In the genomic region with DNA sequence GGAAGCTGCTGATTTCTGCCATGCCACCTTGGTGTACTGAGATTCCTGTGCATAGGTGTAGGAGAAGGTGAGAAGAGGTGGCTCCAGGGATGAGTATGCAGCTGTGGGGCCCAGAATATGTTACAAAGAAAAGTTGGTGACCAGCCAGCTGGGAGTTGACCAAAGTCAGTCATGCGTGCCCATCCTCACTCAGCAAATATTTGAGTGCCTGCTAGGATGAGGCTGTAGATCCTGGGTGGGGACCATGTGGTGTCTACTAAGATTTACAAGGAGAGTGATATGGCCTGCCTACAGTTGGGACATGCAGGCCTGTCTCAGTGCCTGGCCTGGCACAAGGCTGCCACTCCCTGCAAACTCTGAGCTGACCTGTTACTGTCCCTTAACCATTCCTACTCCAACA, we compare ENCODE assay signal across 9 cellular contexts. TPM values are rescaled to one million over a fixed set of nuclear protein-coding genes. Genes with fewer than 3 reads are reported as not detected.
DNase-seq lines count a peak whose midpoint lies in the region; ATAC-seq, FAIRE-seq and TF ChIP-seq lines count a peak whose summit lies in the region.
"Had no signal": no experiment of that assay in that cellular context is flagged by ENCODE, and none has a peak within 500 bp of the region (broad histone marks: within the 10 kb centered on the region; RNA-seq: fewer than 3 reads in every experiment).

No MANE protein-coding gene starts in this region.

- intact Hi-C loops in CD4-positive, alpha-beta memory T cell (cut with micrococcal nuclease): no loop called here

- H3K79me2 ChIP-seq in osteoblast (ENCODE audit: insufficient read depth, low read length): peaks cover 68% of the 10 kb centered on the region

- H4K20me1 ChIP-seq in osteoblast (ENCODE audit: insufficient read depth, low read length): peaks cover 3% of the 10 kb centered on the region

- peak; percentile 38 for DNase-seq in DMS53 treated with DMSO at 0.1 percent for 48 hours (lab: John Stamatoyannopoulos, UW; ENCODE audit: unreplicated experiment)
- peak; percentile 2 for DNase-seq in NCI-H1105 (lab: John Stamatoyannopoulos, UW)
- DNase-seq in bronchial epithelial cell (ENCODE audit: low read depth): peak; percentile 84
- DNase-seq in osteoblast (ENCODE audit: insufficient read length, low spot score, missing footprints): no peak
- DNase-seq in CD4-positive, alpha-beta memory T cell: no peak
- no peak for DNase-seq in NK-92 treated with Interleukin-12 subunit alpha and Interleukin-12 subunit beta, amount 100 ng/mL, for 24 hours (lab: John Stamatoyannopoulos, UW)
- no peak for DNase-seq in NCI-H1048 (lab: John Stamatoyannopoulos, UW)

- TF ChIP-seq CTCF in bronchial epithelial cell (IDR thresholded peaks at IDR 0.05; ENCODE audit: insufficient read depth, low read length, severe bottlenecking) (no peak), osteoblast (IDR thresholded peaks at IDR 0.05; ENCODE audit: extremely low read depth, low read depth, low read length) (no peak)

- H3K9me3 Mint-ChIP-seq in CD4-positive, alpha-beta memory T cell: peaks cover 0 to 5% (median 0%) of the 10 kb centered on the region in 8 donors

- H3K4me1 Mint-ChIP-seq in CD4-positive, alpha-beta memory T cell: peaks cover 8 to 30% (median 19%) of the 10 kb centered on the region in 4 donors

- no peaks in the 10 kb centered on the region for H3K27me3 ChIP-seq in bronchial epithelial cell (ENCODE audit: control insufficient read depth, insufficient read depth, low read length)
- H3K27me3 ChIP-seq in osteoblast (ENCODE audit: insufficient read depth, low read length): no peaks in the 10 kb centered on the region
- H3K27me3 ChIP-seq in CD4-positive, alpha-beta memory T cell (ENCODE audit: insufficient read depth, low read length): no peaks in the 10 kb centered on the region

- H3K36me3 ChIP-seq in bronchial epithelial cell (ENCODE audit: control insufficient read depth, insufficient read depth, low read length) (peaks cover 2% of the 10 kb centered on the region), osteoblast (ENCODE audit: insufficient read depth, low read length) (peaks cover 4% of the 10 kb centered on the region)
- H3K36me3 ChIP-seq in CD4-positive, alpha-beta memory T cell (ENCODE audit: insufficient read depth, low read length): peaks cover 11% of the 10 kb centered on the region

- H3K36me3 Mint-ChIP-seq in CD4-positive, alpha-beta memory T cell: peaks cover 34 to 35% of the 10 kb centered on the region in 2 donors

- no peak overlapping the region for H2AFZ ChIP-seq in osteoblast (ENCODE audit: low read length)

- peak; percentile 97 for FAIRE-seq in bronchial epithelial cell (lab: Jason Lieb, UNC)

- peaks cover 32% of the 10 kb centered on the region for H3K4me1 ChIP-seq in osteoblast (ENCODE audit: insufficient read depth, low read length)
- no peaks in the 10 kb centered on the region for H3K4me1 ChIP-seq in CD4-positive, alpha-beta memory T cell (ENCODE audit: insufficient read depth, low read length)

- ATAC-seq in GM19397 (IDR thresholded peaks at IDR 0.05; ENCODE audit: unreplicated experiment): no peak

- H3K4me3 ChIP-seq in bronchial epithelial cell (ENCODE audit: low read depth, low read length) (no peak overlapping the region), osteoblast (ENCODE audit: insufficient read depth, low read length) (no peak overlapping the region)
- H3K4me3 ChIP-seq in CD4-positive, alpha-beta memory T cell (ENCODE audit: low read length in 2 of 2): no peak overlapping the region

- POLR2A ChIA-PET in CD4-positive, alpha-beta memory T cell (lab: Charles Lee; ENCODE audit: partially characterized antibody): no interaction called here

- no peaks in the 10 kb centered on the region for H3K9me3 ChIP-seq in osteoblast (ENCODE audit: low read depth, low read length)
- H3K9me3 ChIP-seq in CD4-positive, alpha-beta memory T cell (ENCODE audit: control insufficient read depth in 1 of 2, low read length in 2 of 2): no peaks in the 10 kb centered on the region

- H3K4me2 ChIP-seq in osteoblast (ENCODE audit: insufficient read depth, low read length): no peak overlapping the region

- H3K27ac ChIP-seq in osteoblast (ENCODE audit: low read depth, low read length): peak overlapping the region; percentile 58
- H3K27ac ChIP-seq in CD4-positive, alpha-beta memory T cell (ENCODE audit: low read depth, low read length): no peak overlapping the region
- H3K27ac ChIP-seq: HL-60 had no signal

- no peaks in the 10 kb centered on the region for H3K27me3 Mint-ChIP-seq in CD4-positive, alpha-beta memory T cell

- CTCF ChIA-PET in CD4-positive, alpha-beta memory T cell (lab: Charles Lee; ENCODE audit: partially characterized antibody): interaction anchor here (0.9 kb wide), 1 partner anchor 486 kb away, joined by 3 read pairs; no protein-coding TSS in a partner anchor

- H3K27ac Mint-ChIP-seq in CD4-positive, alpha-beta memory T cell: peak overlapping the region in 1 of 7 donors; percentile 42

- H3K4me3 Mint-ChIP-seq in CD4-positive, alpha-beta memory T cell: no peak overlapping the region

RNA-seq across cellular contexts. Expression of a gene that starts 19.4 kb away (rescaled TPM):
- total RNA-seq in bronchial epithelial cell (58.4 and 73.0 TPM in 2 replicates), osteoblast (48.0 and 51.8 TPM in 2 replicates)
- total RNA-seq in CD4-positive, alpha-beta memory T cell: 10 to 100 TPM; 31.5 to 31.7 TPM
- polyA plus RNA-seq in CD4-positive, alpha-beta memory T cell: 10 to 100 TPM; 24.1 to 27.1 TPM

RNA-seq across cellular contexts. Expression of a gene that starts 32.8 kb away (rescaled TPM):
- total RNA-seq in bronchial epithelial cell: 121 and 155 TPM in 2 replicates
- 25.0 and 29.8 TPM in 2 replicates for total RNA-seq in osteoblast
- 10 to 100 TPM; 32.2 to 33.2 TPM for total RNA-seq in CD4-positive, alpha-beta memory T cell
- 10 to 100 TPM; 12.3 to 26.8 TPM for polyA plus RNA-seq in CD4-positive, alpha-beta memory T cell

RNA-seq across cellular contexts. Expression of a gene that starts 39.0 kb away (rescaled TPM):
- under 0.01 and 0.38 TPM in 2 replicates for total RNA-seq in bronchial epithelial cell
- total RNA-seq in osteoblast: 0.29 and 0.36 TPM in 2 replicates
- total RNA-seq in CD4-positive, alpha-beta memory T cell: not detected
- polyA plus RNA-seq in CD4-positive, alpha-beta memory T cell: not detected

RNA-seq across cellular contexts. Expression of a gene that starts 56.6 kb away (rescaled TPM):
- total RNA-seq in bronchial epithelial cell: under 0.01 and 0.64 TPM in 2 replicates
- total RNA-seq in osteoblast: under 0.01 and 0.36 TPM in 2 replicates
- under 1 TPM; 0.15 to 0.22 TPM for total RNA-seq in CD4-positive, alpha-beta memory T cell
- not detected for polyA plus RNA-seq in CD4-positive, alpha-beta memory T cell

Comparison
In these comparisons a context has a peak if more than half of its experiments do, and no peak if none do; other contexts are left out.
1. DNase-seq: peak in DMS53 treated with DMSO at 0.1 percent for 48 hours (single experiment), NCI-H1105 (single experiment) and bronchial epithelial cell (single experiment); none in osteoblast (single experiment), CD4-positive, alpha-beta memory T cell (0 of 5), NK-92 treated with Interleukin-12 subunit alpha and Interleukin-12 subunit beta, amount 100 ng/mL, for 24 hours (single experiment) and NCI-H1048 (single experiment).